Comparison of ENCODE assay signal across 8 cellular contexts in genomic region chr6:89080281-89081128, GRCh38. TPM values are rescaled to one million over a fixed set of nuclear protein-coding genes. Genes with fewer than 3 reads are reported as not detected.
DNase-seq lines count a peak whose midpoint lies in the region; ATAC-seq and TF ChIP-seq lines count a peak whose summit lies in the region.

Gene PNRC1, plus strand, starts transcription at chr6:89080751. Its CDS starts 144 bp downstream, at chr6:89080895.

- peak; percentile 16; the same call in 1 of the 2 replicates for TF ChIP-seq CTCF in HFFc6 (IDR thresholded peaks at IDR 0.05)
- TF ChIP-seq CTCF in NB4 (IDR thresholded peaks at IDR 0.05; ENCODE audit: low read depth, low read length) = no peak
- no peak for TF ChIP-seq CTCF in gastroesophageal sphincter (IDR thresholded peaks at IDR 0.05)

- TF ChIP-seq POLR2A in NB4 (IDR thresholded peaks at IDR 0.05; ENCODE audit: extremely low read depth, insufficient read length) (peak; percentile 98), gastroesophageal sphincter (IDR thresholded peaks at IDR 0.05) (peak; percentile 100)

- 0 to 1% methylated on average over 1 to 32 of the region's 63 CpGs for WGBS in gastroesophageal sphincter (ENCODE audit: low coverage in 1 of 2), 2 donors

- peak; percentile 88 for ATAC-seq in gastroesophageal sphincter

- peaks cover 28% of the 10 kb centered on the region for H3K36me3 Mint-ChIP-seq in HFFc6 (ENCODE audit: low read depth)
- H3K36me3 Mint-ChIP-seq in activated naive CD4-positive, alpha-beta T cell treated with anti-CD3 and anti-CD28 coated beads, Interleukin-2, amount 10 ng/mL, durations not matched to agents 7 days and 5 days = peaks cover 43% of the 10 kb centered on the region

- peaks cover 8% of the 10 kb centered on the region for H3K27me3 Mint-ChIP-seq in HFFc6 (ENCODE audit: insufficient read depth)
- peaks cover 8% of the 10 kb centered on the region for H3K27me3 Mint-ChIP-seq in activated naive CD4-positive, alpha-beta T cell treated with anti-CD3 and anti-CD28 coated beads, Interleukin-2, amount 10 ng/mL, durations not matched to agents 7 days and 5 days

- TF ChIP-seq EP300 in gastroesophageal sphincter (IDR thresholded peaks at IDR 0.05) = no peak

- peaks cover 27% of the 10 kb centered on the region for H3K4me1 Mint-ChIP-seq in HFFc6 (ENCODE audit: low read depth)
- H3K4me1 Mint-ChIP-seq in activated naive CD4-positive, alpha-beta T cell treated with anti-CD3 and anti-CD28 coated beads, Interleukin-2, amount 10 ng/mL, durations not matched to agents 7 days and 5 days = peaks cover 50% of the 10 kb centered on the region

- H3K4me3 Mint-ChIP-seq in HFFc6 = peak within 1 kb of the TSS; percentile 98
- peak within 1 kb of the TSS; percentile 95 for H3K4me3 Mint-ChIP-seq in activated naive CD4-positive, alpha-beta T cell treated with anti-CD3 and anti-CD28 coated beads, Interleukin-2, amount 10 ng/mL, durations not matched to agents 7 days and 5 days

- H3K9ac ChIP-seq in SK-N-MC (ENCODE audit: insufficient read length) = peak within 1 kb of the TSS; percentile 93

- DNase-seq in GM04503 (ENCODE audit: low read depth) (peak; percentile 86), HFFc6 (peak; percentile 99), NB4 (ENCODE audit: low read depth) (peak; percentile 100), SK-N-MC (ENCODE audit: low read depth, low spot score) (peak; percentile 99), non-pigmented ciliary epithelial cell (ENCODE audit: low read depth) (peak; percentile 96), superior temporal gyrus (ENCODE audit: extremely low spot score) (peak; percentile 99)
- peak; percentile 100 for DNase-seq in activated naive CD4-positive, alpha-beta T cell treated with anti-CD3 and anti-CD28 coated beads, Interleukin-2, amount 10 ng/mL, durations not matched to agents 7 days and 5 days

- no peaks in the 10 kb centered on the region for H3K27me3 ChIP-seq in gastroesophageal sphincter

- CTCF ChIA-PET in activated naive CD4-positive, alpha-beta T cell treated with anti-CD3 and anti-CD28 coated beads, Interleukin-2, amount 10 ng/mL, durations not matched to agents 7 days and 5 days (lab: Charles Lee) = interaction anchor here (1.3 to 5.7 kb wide), 3 partner anchors 37 to 97 kb away, joined by 5 to 32 read pairs (median 20); partner anchors contain the start of genes PM20D2 and SRSF12

- peaks cover 3 to 37% (median 24%) of the 10 kb centered on the region in 3 donors for H3K4me1 ChIP-seq in gastroesophageal sphincter

- peak within 1 kb of the TSS; percentile 87 for H3K4me3 ChIP-seq in NB4 (ENCODE audit: low read depth, low read length)
- peak within 1 kb of the TSS; percentile 95 for H3K4me3 ChIP-seq in SK-N-MC
- H3K4me3 ChIP-seq in gastroesophageal sphincter = peak within 1 kb of the TSS; percentile 85 to 96

- H3K27ac Mint-ChIP-seq in HFFc6 = peak within 1 kb of the TSS; percentile 95
- peak within 1 kb of the TSS; percentile 100 for H3K27ac Mint-ChIP-seq in activated naive CD4-positive, alpha-beta T cell treated with anti-CD3 and anti-CD28 coated beads, Interleukin-2, amount 10 ng/mL, durations not matched to agents 7 days and 5 days

- no peaks in the 10 kb centered on the region for H3K9me3 ChIP-seq in SK-N-MC (ENCODE audit: low read depth, low read length)
- H3K9me3 ChIP-seq in gastroesophageal sphincter = no peaks in the 10 kb centered on the region

- peaks cover 25% of the 10 kb centered on the region for H3K36me3 ChIP-seq in SK-N-MC (ENCODE audit: insufficient read depth, low read length)
- peaks cover 0 to 19% of the 10 kb centered on the region in 2 donors for H3K36me3 ChIP-seq in gastroesophageal sphincter

- H3K27ac ChIP-seq in SK-N-MC (peak within 1 kb of the TSS; percentile 98), gastroesophageal sphincter (peak within 1 kb of the TSS; percentile 99 to 100 (median 100))

- no peaks in the 10 kb centered on the region for H3K9me3 Mint-ChIP-seq in HFFc6
- H3K9me3 Mint-ChIP-seq in activated naive CD4-positive, alpha-beta T cell treated with anti-CD3 and anti-CD28 coated beads, Interleukin-2, amount 10 ng/mL, durations not matched to agents 7 days and 5 days = no peaks in the 10 kb centered on the region

RNA-seq across cellular contexts. Expression of gene PNRC1, which starts in this region (rescaled TPM):
- total RNA-seq in HFFc6 (2021; fragmentation: NEBNext Ultra II Directional; extraction: Animal tissue kit (Norgen Biotek cat#: 25700)) = 10 to 100 TPM; 42.2 to 63.2 (median 52.8) TPM
- 100 to 1,000 TPM; 316 to 349 (median 331) TPM for total RNA-seq in gastroesophageal sphincter

Comparison
In these comparisons a context has a peak if more than half of its experiments do, and no peak if none do; other contexts are left out.
1. Peak in every context shown above with its lines: DNase-seq, ATAC-seq, H3K4me3 ChIP-seq and H3K27ac ChIP-seq.
2. RNA of gene PNRC1 (total RNA-seq): 316 to 349 TPM in gastroesophageal sphincter; 42.2 to 63.2 TPM in HFFc6; every median in the first group is over 4 times any median in the second.